Comparison of ENCODE assay signal across 23 cellular contexts in the genomic region with DNA sequence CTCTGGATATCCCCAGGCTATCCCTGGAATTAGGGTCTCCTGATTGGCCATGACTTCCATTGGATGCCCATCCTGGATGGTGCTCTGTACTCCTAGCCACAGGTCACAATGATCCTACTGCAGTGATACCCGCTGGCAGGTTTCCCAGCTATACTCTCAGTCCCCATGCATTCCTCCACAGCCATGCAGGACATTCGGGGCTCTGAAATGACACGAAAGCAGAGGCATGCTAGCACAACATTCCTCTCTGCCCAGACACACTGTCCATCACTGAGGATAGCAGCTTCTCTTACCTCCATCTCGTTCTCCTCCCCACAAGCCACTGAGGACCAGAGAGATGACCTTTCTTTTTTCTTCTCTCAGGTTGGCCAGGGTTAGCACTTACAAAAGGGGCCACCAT.
"Had no signal": no experiment of that assay in that cellular context is flagged by ENCODE, and none has a peak within 500 bp of the region (broad histone marks: within the 10 kb centered on the region; RNA-seq: fewer than 3 reads in every experiment).

No MANE protein-coding gene starts in this region.

- H3K27me3 ChIP-seq: SJSA1 had no signal

- ATAC-seq: K562 had no signal

- DNase-seq: Kasumi-1, MM.1S, NCI-H1092 treated with DMSO at 0.1 percent for 48 hours, NCI-H1436, NCI-H187, NCI-H2029, NCI-H2081 treated with DMSO at 0.1 percent for 48 hours, NCI-H2171, NCI-H226, NCI-H446, NCI-H510A, NCI-H524 treated with DMSO at 0.1 percent for 48 hours, NCI-H69, NCI-H774, Right ventricle myocardium superior, RPMI8226, SIG-M5 had no signal

- H3K27ac ChIP-seq: KMS-11, SJSA1, SK-N-MC had no signal

- H3K36me3 Mint-ChIP-seq: IgD-negative memory B cell had no signal

- H3K4me2 ChIP-seq: KMS-11 had no signal

- H3K9me3 ChIP-seq: SJSA1 had no signal

- FAIRE-seq: K562, RCC 7860 had no signal

- H3K27ac Mint-ChIP-seq: IgD-negative memory B cell had no signal

- H3K4me3 ChIP-seq: K562, SJSA1, SK-N-MC had no signal

- H3K4me1 Mint-ChIP-seq: IgD-negative memory B cell had no signal

- H3K9ac ChIP-seq: KMS-11 had no signal

- H3K36me3 ChIP-seq: SJSA1 had no signal

- H3K4me3 Mint-ChIP-seq: IgD-negative memory B cell had no signal
